ENCODE assay signal across 14 cellular contexts in the genomic region with DNA sequence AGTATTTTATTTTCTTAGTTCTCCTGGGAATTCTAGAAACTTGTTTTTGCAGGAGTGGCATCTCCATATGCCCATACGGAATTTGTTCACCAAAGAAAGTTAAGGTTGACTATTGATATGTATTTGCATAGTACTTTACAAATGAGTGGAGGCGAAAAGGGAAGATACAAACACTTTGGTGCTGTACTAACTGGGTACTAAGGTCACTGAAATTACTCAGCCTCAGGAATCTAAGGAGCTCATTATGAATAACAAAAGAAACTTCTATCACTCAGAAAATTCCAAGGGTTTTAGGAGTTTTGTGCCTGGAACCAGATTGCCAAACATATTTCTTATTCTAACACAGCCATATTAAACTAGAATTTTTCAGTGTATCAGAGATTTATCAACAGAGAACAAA. TPM values are rescaled to one million over a fixed set of nuclear protein-coding genes. Genes with fewer than 3 reads are reported as not detected.
DNase-seq lines count a peak whose midpoint lies in the region; ATAC-seq and TF ChIP-seq lines count a peak whose summit lies in the region.
"Had no signal": no experiment of that assay in that cellular context is flagged by ENCODE, and none has a peak within 500 bp of the region (broad histone marks: within the 10 kb centered on the region; RNA-seq: fewer than 3 reads in every experiment).

No MANE protein-coding gene starts in this region.

- no peak overlapping the region for H3K4ac ChIP-seq in mesenchymal stem cell (ENCODE audit: low read depth in 1 of 2, low read length in 2 of 2)

- H2AFZ ChIP-seq in mesenchymal stem cell (ENCODE audit: low read depth, low read length): no peak overlapping the region

- H2BK12ac ChIP-seq in mesenchymal stem cell (ENCODE audit: low read length in 2 of 2): no peak overlapping the region

- H3K27me3 ChIP-seq in adipocyte (replicated peaks; ENCODE audit: control insufficient read depth, insufficient read depth, low read length) (no peaks in the 10 kb centered on the region), mesenchymal stem cell (ENCODE audit: control insufficient read depth in 1 of 2, insufficient read depth in 1 of 2, low read length in 2 of 2) (no peaks in the 10 kb centered on the region)
- H3K27me3 ChIP-seq: BLaER1 had no signal

- H2AK5ac ChIP-seq in mesenchymal stem cell (ENCODE audit: low read length, severe bottlenecking): no peak overlapping the region

- no peaks in the 10 kb centered on the region for H3K79me1 ChIP-seq in mesenchymal stem cell (replicated peaks; ENCODE audit: low read length, poor library complexity, severe bottlenecking)

- H3K4me3 ChIP-seq in adipocyte (ENCODE audit: low read length): peak overlapping the region; percentile 80
- peak overlapping the region in 1 of 2 experiments; percentile 74 for H3K4me3 ChIP-seq in mesenchymal stem cell (ENCODE audit: insufficient read depth in 1 of 2, low read depth in 1 of 2, low read length in 2 of 2)
- H3K4me3 ChIP-seq: adrenal gland, BLaER1, skin epidermis had no signal

- no peak overlapping the region for H2BK15ac ChIP-seq in mesenchymal stem cell (ENCODE audit: low read depth, poor library complexity, severe bottlenecking)

- H2BK120ac ChIP-seq in mesenchymal stem cell (ENCODE audit: low read depth, low read length): no peak overlapping the region

- peak; percentile 52 for ATAC-seq in GM18867 (IDR thresholded peaks at IDR 0.05; ENCODE audit: unreplicated experiment)
- peak; percentile 40 for ATAC-seq in HG02798 (IDR thresholded peaks at IDR 0.05; ENCODE audit: poor library complexity, unreplicated experiment)
- ATAC-seq: Panc1 had no signal

- H3K36me3 ChIP-seq in adipocyte (ENCODE audit: control insufficient read depth, insufficient read depth, low read length, severe bottlenecking): no peaks in the 10 kb centered on the region
- no peaks in the 10 kb centered on the region for H3K36me3 ChIP-seq in mesenchymal stem cell (ENCODE audit: control insufficient read depth in 1 of 2, insufficient read depth in 2 of 2, low read depth in 1 of 2, low read length in 2 of 2)
- H3K36me3 ChIP-seq: adrenal gland, BLaER1 had no signal

- H3K9ac ChIP-seq in adipocyte (ENCODE audit: low read length) (peak overlapping the region; percentile 37), mesenchymal stem cell (ENCODE audit: low read length) (peak overlapping the region; percentile 85)
- H3K9ac ChIP-seq: BLaER1 had no signal

- H3K18ac ChIP-seq in mesenchymal stem cell (ENCODE audit: low read depth in 1 of 2, low read length in 2 of 2): no peak overlapping the region

- no peak overlapping the region for H4K8ac ChIP-seq in mesenchymal stem cell (ENCODE audit: low read length)

- no peak for DNase-seq in adipocyte (ENCODE audit: low read depth)
- DNase-seq in mesenchymal stem cell: no peak
- no peak for DNase-seq in SHP77 treated with DMSO at 0.1 percent for 48 hours (lab: John Stamatoyannopoulos, UW)
- no peak for DNase-seq in GM13977 (ENCODE audit: low spot score)
- no peak for DNase-seq in stimulated activated naive CD4-positive, alpha-beta T cell (lab: John Stamatoyannopoulos, UW)
- no peak for DNase-seq in NCI-H2196 (lab: John Stamatoyannopoulos, UW; ENCODE audit: unreplicated experiment)
- DNase-seq: adrenal gland; effector memory CD4-positive, alpha-beta T cell had no signal

- H2BK5ac ChIP-seq in mesenchymal stem cell (ENCODE audit: low read depth, low read length, poor library complexity, severe bottlenecking): no peak overlapping the region

- no peak for TF ChIP-seq CTCF in GM13977 (IDR thresholded peaks at IDR 0.05; ENCODE audit: extremely low read depth, insufficient read depth, missing control alignments)

- H3K9me3 ChIP-seq in adipocyte (ENCODE audit: control insufficient read depth, low read length) (no peaks in the 10 kb centered on the region), mesenchymal stem cell (ENCODE audit: control insufficient read depth, low read length) (no peaks in the 10 kb centered on the region)
- H3K9me3 ChIP-seq: adrenal gland had no signal

- H3K4me1 ChIP-seq in adipocyte (ENCODE audit: control insufficient read depth, insufficient read depth, low read length): peaks cover 13% of the 10 kb centered on the region
- peaks cover 6% of the 10 kb centered on the region for H3K4me1 ChIP-seq in mesenchymal stem cell (ENCODE audit: control insufficient read depth, insufficient read depth, low read depth, low read length)
- H3K4me1 ChIP-seq: adrenal gland had no signal

- in situ Hi-C loops in GM13977 (cut with MboI; ENCODE audit: low pct_unique_long_range_greater_than_20kb, low sequenced_read_pairs, unreplicated experiment): no loop called here

- H4K91ac ChIP-seq in mesenchymal stem cell (ENCODE audit: low read length): no peak overlapping the region

- H3K14ac ChIP-seq in mesenchymal stem cell (ENCODE audit: low read length in 2 of 2): no peak overlapping the region

- peak overlapping the region; percentile 90 for H3K27ac ChIP-seq in mesenchymal stem cell (ENCODE audit: low read length, poor library complexity, severe bottlenecking)
- H3K27ac ChIP-seq: adrenal gland, BLaER1, skin epidermis had no signal

- no peak overlapping the region for H3K23ac ChIP-seq in mesenchymal stem cell (ENCODE audit: low read length in 2 of 2)

- WGBS in mesenchymal stem cell: 83% methylated on average over 2 of the region's 2 CpGs

- H3K4me2 ChIP-seq in mesenchymal stem cell (ENCODE audit: low read length, poor library complexity, severe bottlenecking): no peak overlapping the region

RNA-seq across cellular contexts. Expression of a gene that starts 27.4 kb away (rescaled TPM):
- polyA plus RNA-seq in mesenchymal stem cell (2013, experiment 1 of 2): not detected
- polyA plus RNA-seq in mesenchymal stem cell (2013, experiment 2 of 2): not detected
- polyA plus RNA-seq: urinary bladder had no signal
